In the genomic region with DNA sequence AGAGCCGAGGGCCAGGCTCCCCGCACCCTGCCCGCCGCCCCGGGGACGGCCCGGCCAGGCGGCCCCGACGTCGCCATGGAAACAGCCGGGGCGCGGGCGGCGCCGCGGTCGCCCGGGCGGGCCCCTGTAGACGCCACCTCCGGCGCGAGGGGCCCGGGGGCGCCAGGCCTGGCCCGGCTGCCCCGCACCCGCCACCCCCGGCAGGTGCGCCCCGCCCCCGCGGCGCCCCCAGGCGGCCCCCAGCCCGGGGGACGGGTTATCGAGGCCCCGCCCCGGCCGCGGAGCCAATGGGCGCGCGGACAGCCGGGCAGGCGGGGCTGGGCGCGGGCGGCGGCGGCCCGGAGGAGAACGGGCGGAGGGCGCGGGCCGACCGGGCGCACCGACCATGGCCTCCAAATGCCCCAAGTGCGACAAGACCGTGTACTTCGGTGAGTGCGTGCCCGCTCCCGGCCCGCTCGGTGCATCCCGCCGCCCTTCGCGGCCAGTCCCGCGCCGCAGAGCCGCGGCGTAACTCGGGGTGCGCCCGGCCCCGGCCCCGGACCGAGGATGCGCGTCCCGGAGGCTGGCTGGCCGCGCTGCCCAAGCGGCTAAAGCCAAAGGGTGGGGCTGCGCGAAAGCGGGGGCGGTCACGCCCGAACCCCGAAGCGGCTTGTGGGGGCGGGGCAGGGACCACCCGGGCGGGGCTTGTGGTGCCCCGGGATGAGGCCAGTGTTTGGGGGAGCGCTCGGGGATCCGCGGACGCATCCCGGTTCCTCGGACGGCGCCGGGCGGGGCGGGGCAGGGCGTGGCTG, we compare ENCODE assay signal across 8 cellular contexts. TPM values are rescaled to one million over a fixed set of nuclear protein-coding genes. Genes with fewer than 3 reads are reported as not detected.
DNase-seq lines count a peak whose midpoint lies in the region; ATAC-seq and TF ChIP-seq lines count a peak whose summit lies in the region.

A gene with protein sequence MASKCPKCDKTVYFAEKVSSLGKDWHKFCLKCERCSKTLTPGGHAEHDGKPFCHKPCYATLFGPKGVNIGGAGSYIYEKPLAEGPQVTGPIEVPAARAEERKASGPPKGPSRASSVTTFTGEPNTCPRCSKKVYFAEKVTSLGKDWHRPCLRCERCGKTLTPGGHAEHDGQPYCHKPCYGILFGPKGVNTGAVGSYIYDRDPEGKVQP (plus strand): TSS at position 344 of the 791 bp plus-strand sequence. CDS start 42 bp downstream, at position 386.

- H3K27me3 ChIP-seq in gastroesophageal sphincter (no peaks in the 10 kb centered on the region), neuron (ENCODE audit: insufficient read depth, low read length) (no peaks in the 10 kb centered on the region)

- H3K27ac ChIP-seq in gastroesophageal sphincter = peak within 1 kb of the TSS; percentile 91 to 99 (median 94)

- TF ChIP-seq CTCF in gastroesophageal sphincter (IDR thresholded peaks at IDR 0.05) = no peak

- ATAC-seq in gastroesophageal sphincter = peak; percentile 49
- ATAC-seq in GM18870 (IDR thresholded peaks at IDR 0.05; ENCODE audit: unreplicated experiment) = no peak

- no peak for TF ChIP-seq EP300 in gastroesophageal sphincter (IDR thresholded peaks at IDR 0.05)

- peak; percentile 70 for DNase-seq in NCI-H1436 (lab: John Stamatoyannopoulos, UW)
- DNase-seq in NCI-H1436 treated with DMSO at 0.1 percent for 48 hours (lab: John Stamatoyannopoulos, UW) = no peak
- DNase-seq in NCI-H1092 treated with DMSO at 0.1 percent for 48 hours (lab: John Stamatoyannopoulos, UW) = peak; percentile 51
- DNase-seq in activated naive CD4-positive, alpha-beta T cell treated with Interleukin-2 at 50 U/mL for 16 hours = peak; percentile 46
- no peak for DNase-seq in NOMO-1 treated with DMSO at 0.1 percent for 48 hours (lab: John Stamatoyannopoulos, UW; ENCODE audit: unreplicated experiment)

- peak; percentile 62 to 82 for TF ChIP-seq POLR2A in gastroesophageal sphincter (IDR thresholded peaks at IDR 0.05)

- peak within 1 kb of the TSS; percentile 72 for H2AFZ ChIP-seq in neuron (ENCODE audit: low read depth, low read length)

- WGBS in gastroesophageal sphincter (ENCODE audit: low coverage in 1 of 2), 2 donors = no CpG with 5 or more reads among the region's 118 CpGs

- H3K9me3 ChIP-seq in gastroesophageal sphincter = no peaks in the 10 kb centered on the region
- H3K9me3 ChIP-seq in neuron (ENCODE audit: low read length) = no peaks in the 10 kb centered on the region

- peaks cover 0 to 31% of the 10 kb centered on the region in 2 donors for H3K36me3 ChIP-seq in gastroesophageal sphincter
- peaks cover 7% of the 10 kb centered on the region for H3K36me3 ChIP-seq in neuron (ENCODE audit: insufficient read depth, low read length)

- peak within 1 kb of the TSS; percentile 90 to 98 for H3K4me3 ChIP-seq in gastroesophageal sphincter
- H3K4me3 ChIP-seq in neuron (ENCODE audit: low read length) = peak within 1 kb of the TSS; percentile 63

- H3K4me1 ChIP-seq in gastroesophageal sphincter (peaks cover 0 to 95% (median 48%) of the 10 kb centered on the region in 3 donors), neuron (ENCODE audit: insufficient read depth, low read length) (peaks cover 58% of the 10 kb centered on the region)

RNA-seq across cellular contexts. Expression of the gene that starts here (rescaled TPM):
- total RNA-seq in gastroesophageal sphincter = 100 to 1,000 TPM; 165 to 518 (median 343) TPM

Comparison
In these comparisons a context has a peak if more than half of its experiments do, and no peak if none do; other contexts are left out.
1. DNase-seq: peak in NCI-H1436 (single experiment), NCI-H1092 treated with DMSO at 0.1 percent for 48 hours (single experiment) and activated naive CD4-positive, alpha-beta T cell treated with Interleukin-2 at 50 U/mL for 16 hours (single experiment); none in NCI-H1436 treated with DMSO at 0.1 percent for 48 hours (single experiment) and NOMO-1 treated with DMSO at 0.1 percent for 48 hours (single experiment).